Comparison of ENCODE assay signal across 8 cellular contexts in genomic region chr5:177351392-177352329, GRCh38. TPM values are rescaled to one million over a fixed set of nuclear protein-coding genes. Genes with fewer than 3 reads are reported as not detected.
DNase-seq lines count a peak whose midpoint lies in the region; ATAC-seq and TF ChIP-seq lines count a peak whose summit lies in the region.

Gene LMAN2 (minus strand): TSS chr5:177351668. CDS start chr5:177351647, 21 bp downstream.

- DNase-seq in DMS 273 treated with DMSO at 0.1 percent for 48 hours (lab: John Stamatoyannopoulos, UW) (peak; percentile 87), PC-3 (peak; percentile 94), activated T-cell treated with anti-CD3 and anti-CD28 coated beads for 48 hours (ENCODE audit: low read depth) (peak; percentile 86), erythroblast (lab: John Stamatoyannopoulos, UW) (peak; percentile 97)
- peak; percentile 76 to 77 for DNase-seq in stimulated activated CD8-positive, alpha-beta memory T cell treated with anti-CD3 and anti-CD28 coated beads, Interleukin-7, amount 100 ng/mL, for 1 hour (ENCODE audit: low read depth in 2 of 2)

- peak within 1 kb of the TSS; percentile 97 for H2AFZ ChIP-seq in PC-3 (ENCODE audit: low read length)

- H3K9me3 ChIP-seq in PC-3 (ENCODE audit: low read length) (no peaks in the 10 kb centered on the region), mucosa of stomach (ENCODE audit: control insufficient read depth, low read length) (no peaks in the 10 kb centered on the region)

- H3K4me3 ChIP-seq in PC-3 (ENCODE audit: low read length) (peak within 1 kb of the TSS; percentile 93), mucosa of stomach (ENCODE audit: low read length) (peak within 1 kb of the TSS; percentile 86)

- peak; percentile 18; the same call in 1 of the 2 replicates for TF ChIP-seq EP300 in Ishikawa (IDR thresholded peaks at IDR 0.05; ENCODE audit: borderline replicate concordance)

- H3K9ac ChIP-seq in PC-3 (ENCODE audit: low read length), result peak within 1 kb of the TSS; percentile 95
- peak within 1 kb of the TSS; percentile 98 for H3K9ac ChIP-seq in mucosa of stomach (ENCODE audit: low read length)

- POLR2A ChIA-PET in PC-3 (lab: Charles Lee; ENCODE audit: unreplicated experiment), result interaction anchor here (0.7 to 0.8 kb wide), 4 partner anchors 27 to 813 kb away, joined by 3 to 11 read pairs (median 4); no protein-coding TSS in a partner anchor

- no peaks in the 10 kb centered on the region for H3K9me2 ChIP-seq in PC-3 (replicated peaks; ENCODE audit: low read length)

- peak within 1 kb of the TSS; percentile 93 for H3K27ac ChIP-seq in PC-3 (ENCODE audit: low read length)

- CTCF ChIA-PET in PC-3 (lab: Charles Lee), result interaction anchor here (1.6 kb wide), 1 partner anchor 19 kb away, joined by 7 read pairs; no protein-coding TSS in a partner anchor

- intact Hi-C loops in PC-3 (cut with micrococcal nuclease), result no loop called here

- TF ChIP-seq CTCF in PC-3 (conservative IDR thresholded peaks at IDR 0.05; ENCODE audit: low read depth, low read length), result no peak

- BruUV-seq in PC-3 (replicated peaks; lab: Mats Ljungman, UMichigan), result no TSS peak

- no peak for TF ChIP-seq RAD21 in Ishikawa (IDR thresholded peaks at IDR 0.05; ENCODE audit: low read depth)

- peaks cover 8% of the 10 kb centered on the region for H3F3A ChIP-seq in PC-3 (ENCODE audit: low read length, unreplicated experiment)

- H3K27me3 ChIP-seq in PC-3 (ENCODE audit: low read length) (no peaks in the 10 kb centered on the region), mucosa of stomach (ENCODE audit: control insufficient read depth, insufficient read depth, low read length) (no peaks in the 10 kb centered on the region)

- H3K79me2 ChIP-seq in PC-3 (ENCODE audit: low read length), result peaks cover 48% of the 10 kb centered on the region

- H4K20me1 ChIP-seq in PC-3 (ENCODE audit: low read length), result 0 out of 2 replicates have a peak, but pooled peaks cover 5% of the 10 kb centered on the region

- ATAC-seq in GM21576 (IDR thresholded peaks at IDR 0.05; ENCODE audit: unreplicated experiment), result peak; percentile 93
- ATAC-seq in PC-3, result peak; percentile 94

- H3K4me1 ChIP-seq in PC-3 (ENCODE audit: insufficient read depth, low read length) (peaks cover 36% of the 10 kb centered on the region), mucosa of stomach (ENCODE audit: control insufficient read depth, insufficient read depth, low read length) (peaks cover 25% of the 10 kb centered on the region)

- TF ChIP-seq POLR2A in erythroblast (IDR thresholded peaks at IDR 0.05; ENCODE audit: low read length), result peak; percentile 91

- H3K36me3 ChIP-seq in PC-3 (ENCODE audit: low read depth, low read length), result peaks cover 4% of the 10 kb centered on the region; the same call in 1 of the 2 replicates
- H3K36me3 ChIP-seq in mucosa of stomach (ENCODE audit: control insufficient read depth, insufficient read depth, low read length), result no peaks in the 10 kb centered on the region

- peak within 1 kb of the TSS; percentile 96 for H3K4me2 ChIP-seq in PC-3 (ENCODE audit: low read length)

TF ChIP-seq in Ishikawa, 13 proteins besides CTCF, POLR2A, EP300 and RAD21:
- TF ChIP-seq REST (IDR thresholded peaks at IDR 0.05; ENCODE audit: low read depth) (no peak), YY1 (IDR thresholded peaks at IDR 0.05; ENCODE audit: low read depth) (peak; percentile 93), TEAD4 (IDR thresholded peaks at IDR 0.05) (no peak), FOXM1 (IDR thresholded peaks at IDR 0.05; ENCODE audit: borderline replicate concordance, low read depth) (peak; percentile 38; the same call in 1 of the 2 replicates), TCF12 (IDR thresholded peaks at IDR 0.05; ENCODE audit: low read depth) (peak; percentile 81), EGR1 (IDR thresholded peaks at IDR 0.05) (peak; percentile 32; the same call in 1 of the 2 replicates), ZBTB7A (IDR thresholded peaks at IDR 0.05; ENCODE audit: low read depth) (no peak), CREB1 (IDR thresholded peaks at IDR 0.05; ENCODE audit: low read depth) (peak; percentile 63; the same call in 1 of the 2 replicates), TAF1 (IDR thresholded peaks at IDR 0.05; ENCODE audit: low read depth) (peak; percentile 97), CEBPB (IDR thresholded peaks at IDR 0.05) (no peak), MAX (IDR thresholded peaks at IDR 0.05) (peak; percentile 73), NFIC (IDR thresholded peaks at IDR 0.05) (peak; percentile 52; the same call in 1 of the 2 replicates)
TF ChIP-seq in Ishikawa: peak in this region for 8.

RNA-seq across cellular contexts. Expression of gene LMAN2, which starts in this region (rescaled TPM):
- total RNA-seq in PC-3 (2014; rRNA removed), result 310 and 369 TPM in 2 replicates

Comparison
In these comparisons a context has a peak if more than half of its experiments do, and no peak if none do; other contexts are left out.
1. Peak in every context shown above with its lines: DNase-seq, ATAC-seq, H3K4me3 ChIP-seq and H3K27ac ChIP-seq.